33 cellular contexts compared by ENCODE assay signal in genomic region chr5:172358345-172358744, GRCh38.
"Had no signal": no experiment of that assay in that cellular context is flagged by ENCODE, and none has a peak within 500 bp of the region (broad histone marks: within the 10 kb centered on the region; RNA-seq: fewer than 3 reads in every experiment).

No MANE protein-coding gene starts in this region.

- H3K36me3 ChIP-seq: WERI-Rb-1 had no signal

- H3K9me3 ChIP-seq: ascending aorta, esophagus squamous epithelium, gastroesophageal sphincter, heart right ventricle had no signal

- H3K36me3 Mint-ChIP-seq: activated CD4-positive, alpha-beta memory T cell treated with anti-CD3 and anti-CD28 coated beads for 36 hours; activated naive CD4-positive, alpha-beta T cell treated with anti-CD3 and anti-CD28 coated beads, Interleukin-2, amount 50 U/mL, for 24 hours; activated naive CD8-positive, alpha-beta T cell treated with anti-CD3 and anti-CD28 coated beads, Interleukin-2, amount 10 ng/mL, durations not matched to agents 7 days and 5 days had no signal

- H3K9me3 Mint-ChIP-seq: activated CD4-positive, alpha-beta memory T cell treated with anti-CD3 and anti-CD28 coated beads for 36 hours; activated CD4-positive, alpha-beta T cell treated with anti-CD3 and anti-CD28 coated beads, Interleukin-2, amount 10 ng/mL, durations not matched to agents 24 days and 14 days; activated naive CD4-positive, alpha-beta T cell treated with anti-CD3 and anti-CD28 coated beads for 36 hours; activated naive CD4-positive, alpha-beta T cell treated with anti-CD3 and anti-CD28 coated beads, Interleukin-2, amount 50 U/mL, for 24 hours; activated naive CD8-positive, alpha-beta T cell treated with anti-CD3 and anti-CD28 coated beads, Interleukin-2, amount 10 ng/mL, durations not matched to agents 7 days and 5 days; activated T-helper 1 cell treated with anti-CD3 and anti-CD28 coated beads, Interleukin-12 subunit alpha, Interleukin-12 subunit beta, Interleukin-2, Interleukin-4 antibody, amounts not matched to agents 30 ng/mL and 10 ng/mL and 1 ng/mL, durations not matched to agents 14 hours and 24 hours and 36 hours; activated T-helper 2 cell treated with anti-CD3 and anti-CD28 coated beads, Interferon-gamma antibody, Interleukin-2, Interleukin-4, amounts not matched to agents 10 μg/mL and 5 μg/mL and 100 μg/mL, durations not matched to agents 14 hours and 24 hours and 36 hours; central memory CD8-positive, alpha-beta T cell; effector memory CD8-positive, alpha-beta T cell; T-helper 2 cell treated with Interferon-gamma antibody and Interleukin-4, amounts not matched to agents 5 μg/mL and 100 μg/mL, for 36 hours had no signal

- DNase-seq: activated CD4-positive, alpha-beta memory T cell treated with anti-CD3 and anti-CD28 coated beads for 36 hours; activated CD4-positive, alpha-beta T cell treated with anti-CD3 and anti-CD28 coated beads for 36 hours; activated CD4-positive, alpha-beta T cell treated with anti-CD3 and anti-CD28 coated beads, Interleukin-2, amount 10 ng/mL, durations not matched to agents 24 days and 14 days; activated CD4-positive, CD25-positive, alpha-beta regulatory T cell; activated CD4-positive, CD25-positive, alpha-beta regulatory T cell treated with anti-CD3 and anti-CD28 coated beads, Interleukin-2, amount 50 U/mL, for 72 hours; activated CD8-positive, alpha-beta memory T cell treated with anti-CD3 and anti-CD28 coated beads, Interleukin-2, amount 10 ng/mL, durations not matched to agents 7 days and 5 days; activated CD8-positive, alpha-beta memory T cell treated with anti-CD3 and anti-CD28 coated beads, Interleukin-2, amount 50 U/mL, for 4 hours; activated CD8-positive, alpha-beta T cell treated with anti-CD3 and anti-CD28 coated beads, Interleukin-2, amount 10 ng/mL, durations not matched to agents 7 days and 5 days; activated effector memory CD4-positive, alpha-beta T cell treated with anti-CD3 and anti-CD28 coated beads, Interleukin-2, amount 50 U/mL, for 16 hours; activated naive CD4-positive, alpha-beta T cell treated with anti-CD3 and anti-CD28 coated beads for 36 hours; activated naive CD8-positive, alpha-beta T cell treated with anti-CD3 and anti-CD28 coated beads, Interleukin-2, amount 10 ng/mL, durations not matched to agents 7 days and 5 days; activated T-cell treated with anti-CD3 and anti-CD28 coated beads, Interleukin-2, amount 50 U/mL, for 1 hour; activated T-cell treated with anti-CD3 and anti-CD28 coated beads, Interleukin-2, amount 50 U/mL, for 48 hours; brain microvascular endothelial cell; cortex of kidney; dermis blood vessel endothelial cell; effector CD4-positive, alpha-beta T cell; effector memory CD8-positive, alpha-beta T cell; esophagus squamous epithelium; foreskin melanocyte; heart right ventricle; T-helper 17 cell; T1000; WERI-Rb-1 had no signal

- H3K4me1 ChIP-seq: ascending aorta had no signal

- H3K27ac Mint-ChIP-seq: activated CD4-positive, alpha-beta memory T cell treated with anti-CD3 and anti-CD28 coated beads for 36 hours; activated CD4-positive, alpha-beta T cell treated with anti-CD3 and anti-CD28 coated beads for 36 hours; activated CD4-positive, alpha-beta T cell treated with anti-CD3 and anti-CD28 coated beads, Interleukin-2, amount 10 ng/mL, durations not matched to agents 24 days and 14 days; activated CD8-positive, alpha-beta memory T cell treated with anti-CD3 and anti-CD28 coated beads, Interleukin-2, amount 10 ng/mL, durations not matched to agents 7 days and 5 days; activated CD8-positive, alpha-beta T cell treated with anti-CD3 and anti-CD28 coated beads, Interleukin-2, amount 10 ng/mL, durations not matched to agents 7 days and 5 days; activated naive CD4-positive, alpha-beta T cell treated with anti-CD3 and anti-CD28 coated beads for 36 hours; activated naive CD4-positive, alpha-beta T cell treated with anti-CD3 and anti-CD28 coated beads, Interleukin-2, amount 50 U/mL, for 24 hours; activated naive CD8-positive, alpha-beta T cell treated with anti-CD3 and anti-CD28 coated beads, Interleukin-2, amount 10 ng/mL, durations not matched to agents 7 days and 5 days; activated T-helper 1 cell treated with anti-CD3 and anti-CD28 coated beads, Interleukin-12 subunit alpha, Interleukin-12 subunit beta, Interleukin-2, Interleukin-4 antibody, amounts not matched to agents 30 ng/mL and 10 ng/mL and 1 ng/mL, durations not matched to agents 14 hours and 24 hours and 36 hours; activated T-helper 2 cell treated with anti-CD3 and anti-CD28 coated beads, Interferon-gamma antibody, Interleukin-2, Interleukin-4, amounts not matched to agents 10 μg/mL and 5 μg/mL and 100 μg/mL, durations not matched to agents 14 hours and 24 hours and 36 hours; effector memory CD8-positive, alpha-beta T cell; T-helper 17 cell; T-helper 2 cell treated with Interferon-gamma antibody and Interleukin-4, amounts not matched to agents 5 μg/mL and 100 μg/mL, for 36 hours had no signal

- H3K27ac ChIP-seq: ascending aorta, brain microvascular endothelial cell, epithelial cell of prostate, esophagus squamous epithelium, gastroesophageal sphincter, heart right ventricle, hepatocyte, WERI-Rb-1 had no signal

- H3K4me1 Mint-ChIP-seq: activated CD4-positive, alpha-beta T cell treated with anti-CD3 and anti-CD28 coated beads, Interleukin-2, amount 10 ng/mL, durations not matched to agents 24 days and 14 days; central memory CD8-positive, alpha-beta T cell had no signal

- H3K27me3 Mint-ChIP-seq: activated CD4-positive, alpha-beta memory T cell treated with anti-CD3 and anti-CD28 coated beads for 36 hours; activated CD4-positive, alpha-beta T cell treated with anti-CD3 and anti-CD28 coated beads, Interleukin-2, amount 10 ng/mL, durations not matched to agents 24 days and 14 days; activated naive CD4-positive, alpha-beta T cell treated with anti-CD3 and anti-CD28 coated beads, Interleukin-2, amount 50 U/mL, for 24 hours; activated naive CD8-positive, alpha-beta T cell treated with anti-CD3 and anti-CD28 coated beads, Interleukin-2, amount 10 ng/mL, durations not matched to agents 7 days and 5 days had no signal

- H3K4me3 Mint-ChIP-seq: activated CD4-positive, alpha-beta memory T cell treated with anti-CD3 and anti-CD28 coated beads for 36 hours; activated CD4-positive, alpha-beta T cell treated with anti-CD3 and anti-CD28 coated beads for 36 hours; activated CD4-positive, alpha-beta T cell treated with anti-CD3 and anti-CD28 coated beads, Interleukin-2, amount 10 ng/mL, durations not matched to agents 24 days and 14 days; activated CD8-positive, alpha-beta memory T cell treated with anti-CD3 and anti-CD28 coated beads, Interleukin-2, amount 10 ng/mL, durations not matched to agents 7 days and 5 days; activated CD8-positive, alpha-beta T cell treated with anti-CD3 and anti-CD28 coated beads, Interleukin-2, amount 10 ng/mL, durations not matched to agents 7 days and 5 days; activated naive CD4-positive, alpha-beta T cell treated with anti-CD3 and anti-CD28 coated beads for 36 hours; activated naive CD4-positive, alpha-beta T cell treated with anti-CD3 and anti-CD28 coated beads, Interleukin-2, amount 50 U/mL, for 24 hours; activated naive CD8-positive, alpha-beta T cell treated with anti-CD3 and anti-CD28 coated beads, Interleukin-2, amount 10 ng/mL, durations not matched to agents 7 days and 5 days; activated T-helper 1 cell treated with anti-CD3 and anti-CD28 coated beads, Interleukin-12 subunit alpha, Interleukin-12 subunit beta, Interleukin-2, Interleukin-4 antibody, amounts not matched to agents 30 ng/mL and 10 ng/mL and 1 ng/mL, durations not matched to agents 14 hours and 24 hours and 36 hours; central memory CD8-positive, alpha-beta T cell; effector memory CD8-positive, alpha-beta T cell; T-helper 17 cell; T-helper 2 cell treated with Interferon-gamma antibody and Interleukin-4, amounts not matched to agents 5 μg/mL and 100 μg/mL, for 36 hours had no signal

- H3K4me3 ChIP-seq: ascending aorta, esophagus squamous epithelium, gastroesophageal sphincter, heart right ventricle, hepatocyte had no signal

- ATAC-seq: activated CD4-positive, alpha-beta T cell treated with anti-CD3 and anti-CD28 coated beads for 36 hours; activated CD8-positive, alpha-beta memory T cell treated with anti-CD3 and anti-CD28 coated beads, Interleukin-2, amount 10 ng/mL, durations not matched to agents 7 days and 5 days; activated CD8-positive, alpha-beta T cell treated with anti-CD3 and anti-CD28 coated beads, Interleukin-2, amount 10 ng/mL, durations not matched to agents 7 days and 5 days; effector memory CD8-positive, alpha-beta T cell; gastroesophageal sphincter; heart right ventricle; T-helper 17 cell had no signal

- H3K27me3 ChIP-seq: ascending aorta, brain microvascular endothelial cell, esophagus squamous epithelium, gastroesophageal sphincter, heart right ventricle, hepatocyte had no signal
